8 cellular contexts compared by ENCODE assay signal in the genomic region with DNA sequence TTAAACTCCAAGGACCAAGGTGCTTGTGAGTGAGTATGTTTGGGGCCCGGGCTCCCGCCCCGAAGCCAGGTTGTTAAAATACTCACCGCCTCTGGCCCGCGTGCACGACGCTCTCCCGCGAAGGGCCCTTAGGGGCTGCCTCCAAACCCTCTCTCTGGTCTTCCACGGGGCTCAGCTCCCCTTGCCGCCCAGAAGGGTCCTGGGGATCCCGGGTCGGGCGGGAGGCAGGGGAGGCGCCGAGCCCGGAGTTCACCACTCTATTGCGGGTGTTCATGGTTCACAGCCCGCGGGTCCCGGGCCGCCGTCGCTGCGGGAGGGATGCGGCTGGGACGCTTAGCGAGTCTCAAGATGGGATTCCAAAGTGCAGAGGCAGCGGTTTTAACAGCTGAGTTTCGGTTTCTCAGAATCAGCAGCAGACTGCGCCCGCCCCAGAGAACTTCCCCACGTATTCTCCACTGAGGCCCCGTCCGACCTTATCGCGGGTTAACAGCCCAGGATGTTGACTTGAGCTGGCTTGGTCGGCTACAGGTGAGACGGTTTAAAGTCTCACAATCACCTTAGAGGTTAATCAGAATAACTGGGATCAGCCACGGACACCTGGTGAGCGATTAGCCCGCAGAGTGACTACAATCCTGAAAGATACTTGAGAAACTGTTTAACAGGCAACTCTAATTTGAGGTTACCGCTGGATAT. TPM values are rescaled to one million over a fixed set of nuclear protein-coding genes. Genes with fewer than 3 reads are reported as not detected.
DNase-seq lines count a peak whose midpoint lies in the region; ATAC-seq and TF ChIP-seq lines count a peak whose summit lies in the region.

A gene with protein sequence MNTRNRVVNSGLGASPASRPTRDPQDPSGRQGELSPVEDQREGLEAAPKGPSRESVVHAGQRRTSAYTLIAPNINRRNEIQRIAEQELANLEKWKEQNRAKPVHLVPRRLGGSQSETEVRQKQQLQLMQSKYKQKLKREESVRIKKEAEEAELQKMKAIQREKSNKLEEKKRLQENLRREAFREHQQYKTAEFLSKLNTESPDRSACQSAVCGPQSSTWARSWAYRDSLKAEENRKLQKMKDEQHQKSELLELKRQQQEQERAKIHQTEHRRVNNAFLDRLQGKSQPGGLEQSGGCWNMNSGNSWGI (minus strand): TSS at position 350 of the 693 bp plus-strand sequence. CDS start 76 bp downstream, at position 274.

- H3K4me2 ChIP-seq in KMS-11 = peak within 1 kb of the TSS; percentile 87

- no peaks in the 10 kb centered on the region for H3K27me3 ChIP-seq in KMS-11 (ENCODE audit: insufficient read depth, low read depth)

- ATAC-seq in GM21619 (IDR thresholded peaks at IDR 0.05; ENCODE audit: unreplicated experiment) = peak; percentile 69
- peak; percentile 77 for ATAC-seq in memory B cell (ENCODE audit: low read depth)

- H3K4me3 ChIP-seq in KMS-11 (IDR thresholded peaks at IDR 0.05; ENCODE audit: insufficient read depth, low read depth, low read length) = no peak within 1 kb of the TSS

- peak within 1 kb of the TSS; percentile 77 for H2AFZ ChIP-seq in KMS-11 (ENCODE audit: low read depth)

- peaks cover 33% of the 10 kb centered on the region for H3K4me1 ChIP-seq in KMS-11 (ENCODE audit: low read depth, poor library complexity, severe bottlenecking)

- peak within 1 kb of the TSS; percentile 99 for H3K27ac Mint-ChIP-seq in activated CD4-positive, alpha-beta memory T cell treated with anti-CD3 and anti-CD28 coated beads, Interleukin-2, amount 10 ng/mL, durations not matched to agents 7 days and 5 days
- H3K27ac Mint-ChIP-seq in memory B cell = peak within 1 kb of the TSS; percentile 98

- peak within 1 kb of the TSS; percentile 67; the same call in 1 of the 2 replicates for H3K9ac ChIP-seq in KMS-11

- no peaks in the 10 kb centered on the region for H3K36me3 ChIP-seq in KMS-11 (ENCODE audit: insufficient read depth)

- no peaks in the 10 kb centered on the region for H3K79me2 ChIP-seq in KMS-11 (ENCODE audit: insufficient read depth, low read depth)

- H3K4me3 Mint-ChIP-seq in activated CD4-positive, alpha-beta memory T cell treated with anti-CD3 and anti-CD28 coated beads, Interleukin-2, amount 10 ng/mL, durations not matched to agents 7 days and 5 days = peak within 1 kb of the TSS; percentile 96
- peak within 1 kb of the TSS; percentile 91 for H3K4me3 Mint-ChIP-seq in memory B cell

- H3K27me3 Mint-ChIP-seq in activated CD4-positive, alpha-beta memory T cell treated with anti-CD3 and anti-CD28 coated beads, Interleukin-2, amount 10 ng/mL, durations not matched to agents 7 days and 5 days = no peaks in the 10 kb centered on the region
- H3K27me3 Mint-ChIP-seq in memory B cell = no peaks in the 10 kb centered on the region

- no peaks in the 10 kb centered on the region for H3K9me3 Mint-ChIP-seq in activated CD4-positive, alpha-beta memory T cell treated with anti-CD3 and anti-CD28 coated beads, Interleukin-2, amount 10 ng/mL, durations not matched to agents 7 days and 5 days
- no peaks in the 10 kb centered on the region for H3K9me3 Mint-ChIP-seq in memory B cell

- no peaks in the 10 kb centered on the region for H4K20me1 ChIP-seq in KMS-11 (ENCODE audit: insufficient read depth)

- peaks cover 39% of the 10 kb centered on the region for H3K36me3 Mint-ChIP-seq in activated CD4-positive, alpha-beta memory T cell treated with anti-CD3 and anti-CD28 coated beads, Interleukin-2, amount 10 ng/mL, durations not matched to agents 7 days and 5 days (ENCODE audit: low read depth)
- H3K36me3 Mint-ChIP-seq in memory B cell = no peaks in the 10 kb centered on the region

- TF ChIP-seq CTCF in KMS-11 (conservative IDR thresholded peaks at IDR 0.05; ENCODE audit: low read depth, low read length) = no peak

- CTCF ChIA-PET in activated CD4-positive, alpha-beta memory T cell treated with anti-CD3 and anti-CD28 coated beads, Interleukin-2, amount 10 ng/mL, durations not matched to agents 7 days and 5 days (lab: Charles Lee) = interaction anchor here (0.8 to 3.5 kb wide), 9 partner anchors 20 to 624 kb away, joined by 3 to 14 read pairs (median 4); partner anchors contain the start of gene DNAJC15

- POLR2A ChIA-PET in activated CD4-positive, alpha-beta memory T cell treated with anti-CD3 and anti-CD28 coated beads, Interleukin-2, amount 10 ng/mL, durations not matched to agents 7 days and 5 days (lab: Charles Lee) = interaction anchor here (0.7 to 4.2 kb wide), 30 partner anchors 8 to 1925 kb away, joined by 3 to 77 read pairs (median 4); partner anchors contain the start of genes AKAP11, CCDC122, DNAJC15 and LACC1

- H3K27ac ChIP-seq in KMS-11 = peak within 1 kb of the TSS; percentile 87

- peak; percentile 53 for DNase-seq in Daoy (ENCODE audit: low read depth)
- peak; percentile 87 for DNase-seq in activated CD4-positive, alpha-beta memory T cell treated with anti-CD3 and anti-CD28 coated beads, Interleukin-2, amount 10 ng/mL, durations not matched to agents 7 days and 5 days
- peak; percentile 53 for DNase-seq in effector CD4-positive, alpha-beta T cell
- peak; percentile 73 to 76 for DNase-seq in memory B cell (ENCODE audit: low spot score in 2 of 2)
- peak; percentile 62 for DNase-seq in stimulated activated CD8-positive, alpha-beta memory T cell treated with anti-CD3 and anti-CD28 coated beads, Interleukin-15, amount 100 ng/mL, for 1 hour (ENCODE audit: low read depth)
- DNase-seq in NCI-H146 treated with DMSO at 0.1 percent for 48 hours (lab: John Stamatoyannopoulos, UW; ENCODE audit: unreplicated experiment) = no peak

- peaks cover 65% of the 10 kb centered on the region for H3K4me1 Mint-ChIP-seq in activated CD4-positive, alpha-beta memory T cell treated with anti-CD3 and anti-CD28 coated beads, Interleukin-2, amount 10 ng/mL, durations not matched to agents 7 days and 5 days
- peaks cover 16% of the 10 kb centered on the region for H3K4me1 Mint-ChIP-seq in memory B cell

RNA-seq across cellular contexts. Expression of the gene that starts here (rescaled TPM):
- total RNA-seq in Daoy (2014; rRNA removed; shearing (Covaris generic)) = 0.86 and 1.4 TPM in 2 replicates
- 100 to 1,000 TPM; 128 to 135 TPM for total RNA-seq in activated CD4-positive, alpha-beta memory T cell treated with anti-CD3 and anti-CD28 coated beads, Interleukin-2, amount 10 ng/mL, durations not matched to agents 7 days and 5 days

Comparison
In these comparisons a context has a peak if more than half of its experiments do, and no peak if none do; other contexts are left out.
1. RNA of the gene that starts here (total RNA-seq): 128 to 135 TPM in activated CD4-positive, alpha-beta memory T cell treated with anti-CD3 and anti-CD28 coated beads, Interleukin-2, amount 10 ng/mL, durations not matched to agents 7 days and 5 days; 0.86 to 1.4 TPM in Daoy; every median in the first group is over 10 times any median in the second.